ENCODE assay signal across 17 cellular contexts in genomic region chr5:57412010-57412409, GRCh38.
A peak's percentile ranks its signal among the peaks of the same experiment; 100 is the strongest.
DNase-seq lines count a peak whose midpoint lies in the region; ATAC-seq and TF ChIP-seq lines count a peak whose summit lies in the region.
"Had no signal": no experiment of that assay in that cellular context is flagged by ENCODE, and none has a peak within 500 bp of the region (broad histone marks: within the 10 kb centered on the region; RNA-seq: fewer than 3 reads in every experiment).

No MANE protein-coding gene starts in this region.

- H3K9me3 ChIP-seq in thyroid gland (no peaks in the 10 kb centered on the region), sigmoid colon (no peaks in the 10 kb centered on the region)
- H3K9me3 ChIP-seq in CD4-positive, alpha-beta T cell (ENCODE audit: control insufficient read depth, low read length) = no peaks in the 10 kb centered on the region
- H3K9me3 ChIP-seq: SJSA1, vagina had no signal

- TF ChIP-seq CTCF in kidney epithelial cell (IDR thresholded peaks at IDR 0.05; ENCODE audit: insufficient read depth, low read length, poor library complexity, severe bottlenecking) (no peak), thyroid gland (IDR thresholded peaks at IDR 0.05) (no peak), sigmoid colon (IDR thresholded peaks at IDR 0.05) (no peak)
- TF ChIP-seq CTCF in CD4-positive, alpha-beta T cell (IDR thresholded peaks at IDR 0.05) = no peak

- CTCF ChIA-PET in CD4-positive, alpha-beta T cell (lab: Charles Lee) = no interaction called here

- H3K27ac ChIP-seq in ACC112 (ENCODE audit: low read depth, low read length) (peak overlapping the region; percentile 38), thyroid gland (no peak overlapping the region), sigmoid colon (no peak overlapping the region)
- no peak overlapping the region for H3K27ac ChIP-seq in CD4-positive, alpha-beta T cell (ENCODE audit: low read depth, low read length)
- H3K27ac ChIP-seq: SJSA1, vagina had no signal

- H3K36me3 ChIP-seq in ACC112 (ENCODE audit: insufficient read depth, low read length) = no peaks in the 10 kb centered on the region
- no peaks in the 10 kb centered on the region for H3K36me3 ChIP-seq in kidney epithelial cell (ENCODE audit: control insufficient read depth, insufficient read depth, low read length)
- H3K36me3 ChIP-seq in thyroid gland = no peaks in the 10 kb centered on the region
- H3K36me3 ChIP-seq in sigmoid colon = no peaks in the 10 kb centered on the region
- H3K36me3 ChIP-seq: SJSA1, vagina had no signal

- H3K4me1 Mint-ChIP-seq in CD4-positive, alpha-beta T cell (ENCODE audit: low read depth) = no peaks in the 10 kb centered on the region

- H3K4me1 ChIP-seq in ACC112 (ENCODE audit: control insufficient read depth, insufficient read depth, low read length, unreplicated experiment) = peaks cover 28% of the 10 kb centered on the region
- H3K4me1 ChIP-seq in thyroid gland = peaks cover 30 to 40% of the 10 kb centered on the region in 2 donors
- peaks cover 0 to 8% (median 5%) of the 10 kb centered on the region in 4 donors for H3K4me1 ChIP-seq in sigmoid colon
- H3K4me1 ChIP-seq: vagina had no signal

- no peak overlapping the region for H3K4me3 ChIP-seq in ACC112 (ENCODE audit: low read depth, low read length)
- H3K4me3 ChIP-seq in kidney epithelial cell (ENCODE audit: low read depth, low read length) = no peak overlapping the region
- H3K4me3 ChIP-seq in thyroid gland (replicated peaks in 1 of 3) = no peak overlapping the region
- H3K4me3 ChIP-seq in sigmoid colon = no peak overlapping the region
- H3K4me3 ChIP-seq: SJSA1, vagina had no signal

- H3K27me3 ChIP-seq in ACC112 (ENCODE audit: insufficient read depth, low read length) = no peaks in the 10 kb centered on the region
- no peaks in the 10 kb centered on the region for H3K27me3 ChIP-seq in kidney epithelial cell (ENCODE audit: control insufficient read depth, insufficient read depth, low read length)
- no peaks in the 10 kb centered on the region for H3K27me3 ChIP-seq in thyroid gland
- H3K27me3 ChIP-seq in CD4-positive, alpha-beta T cell (ENCODE audit: control insufficient read depth, insufficient read depth, low read length) = no peaks in the 10 kb centered on the region
- no peaks in the 10 kb centered on the region for H3K27me3 ChIP-seq in sigmoid colon
- H3K27me3 ChIP-seq: SJSA1, vagina had no signal

- DNase-seq in HK-2 (ENCODE audit: unreplicated experiment) (peak; percentile 21), astrocyte of the hippocampus (ENCODE audit: low read depth, low spot score) (peak; percentile 72), kidney epithelial cell (ENCODE audit: low read depth) (peak; percentile 61), thyroid gland (no peak), inferior parietal cortex (ENCODE audit: extremely low spot score) (no peak), sigmoid colon (no peak)
- no peak for DNase-seq in CD4-positive, alpha-beta T cell
- DNase-seq: activated CD4-positive, CD25-positive, alpha-beta regulatory T cell; activated T-cell treated with anti-CD3 and anti-CD28 coated beads, Interleukin-2, amount 50 U/mL, for 1 hour; AML-193; effector memory CD8-positive, alpha-beta T cell; mesendoderm; NCI-H1436; occipital lobe had no signal

- no peak for TF ChIP-seq EP300 in sigmoid colon (IDR thresholded peaks at IDR 0.05)

- intact Hi-C loops in thyroid gland (cut with DNase I) = no loop called here
- intact Hi-C loops in CD4-positive, alpha-beta T cell (cut with DNase I, micrococcal nuclease) = loop anchor here in 1 of 2 experiments (10.0 kb wide), 1 partner anchor 1053 kb away; the partner anchor contains the start of gene PLK2
- intact Hi-C loops in sigmoid colon (cut with DNase I) = no loop called here

- TF ChIP-seq POLR2A in thyroid gland (IDR thresholded peaks at IDR 0.05) (no peak), sigmoid colon (IDR thresholded peaks at IDR 0.05) (no peak)

- no peak for ATAC-seq in CD4-positive, alpha-beta T cell (ENCODE audit: poor library complexity)
- ATAC-seq: effector memory CD8-positive, alpha-beta T cell had no signal

- no peak overlapping the region for H3K27ac Mint-ChIP-seq in CD4-positive, alpha-beta T cell
- H3K27ac Mint-ChIP-seq: effector memory CD8-positive, alpha-beta T cell had no signal

- no peaks in the 10 kb centered on the region for H3K9me3 Mint-ChIP-seq in CD4-positive, alpha-beta T cell
- H3K9me3 Mint-ChIP-seq: effector memory CD8-positive, alpha-beta T cell had no signal

- POLR2A ChIA-PET in CD4-positive, alpha-beta T cell (lab: Charles Lee) = no interaction called here

- H3K79me2 ChIP-seq in ACC112 (ENCODE audit: control insufficient read depth, insufficient read depth, low read length, unreplicated experiment) = no peaks in the 10 kb centered on the region

- H3K27me3 Mint-ChIP-seq in CD4-positive, alpha-beta T cell = no peaks in the 10 kb centered on the region

- peak overlapping the region; percentile 61 for H2AFZ ChIP-seq in ACC112 (ENCODE audit: low read length, unreplicated experiment)

- H3K4me3 Mint-ChIP-seq in CD4-positive, alpha-beta T cell = no peak overlapping the region
- H3K4me3 Mint-ChIP-seq: effector memory CD8-positive, alpha-beta T cell had no signal

- H3K36me3 Mint-ChIP-seq in CD4-positive, alpha-beta T cell (ENCODE audit: low read depth) = no peaks in the 10 kb centered on the region

- WGBS in thyroid gland, 2 donors = 81 to 87% methylated on average over 4 of the region's 4 CpGs
- 73 to 74% methylated on average over 4 of the region's 4 CpGs for WGBS in sigmoid colon, 2 donors

Comparison
In these comparisons a context has a peak if more than half of its experiments do, and no peak if none do; other contexts are left out.
1. DNase-seq: peak in HK-2 (single experiment), astrocyte of the hippocampus (single experiment) and kidney epithelial cell (single experiment); none in thyroid gland (0 of 2), CD4-positive, alpha-beta T cell (0 of 10), inferior parietal cortex (single experiment) and sigmoid colon (single experiment).